In genomic region chr22:46373838-46374662, GRCh38 we compare ENCODE assay signal across 11 cellular contexts. TPM values are rescaled to one million over a fixed set of nuclear protein-coding genes. Genes with fewer than 3 reads are reported as not detected.
DNase-seq lines count a peak whose midpoint lies in the region; ATAC-seq and TF ChIP-seq lines count a peak whose summit lies in the region.
"Had no signal": no experiment of that assay in that cellular context is flagged by ENCODE, and none has a peak within 500 bp of the region (broad histone marks: within the 10 kb centered on the region; RNA-seq: fewer than 3 reads in every experiment).

No MANE protein-coding gene starts in this region.

- no peak overlapping the region for H3K18ac ChIP-seq in mesenchymal stem cell (ENCODE audit: low read depth in 1 of 2, low read length in 2 of 2)

- H3K27me3 Mint-ChIP-seq in activated naive CD4-positive, alpha-beta T cell treated with anti-CD3 and anti-CD28 coated beads for 36 hours (ENCODE audit: low read depth), result peaks cover 15% of the 10 kb centered on the region
- H3K27me3 Mint-ChIP-seq in activated naive CD4-positive, alpha-beta T cell treated with anti-CD3 and anti-CD28 coated beads, Interleukin-2, amount 10 ng/mL, durations not matched to agents 7 days and 5 days, result peaks cover 58% of the 10 kb centered on the region
- peaks cover 17% of the 10 kb centered on the region for H3K27me3 Mint-ChIP-seq in endothelial cell (ENCODE audit: unreplicated experiment)

- no peak overlapping the region for H2BK15ac ChIP-seq in mesenchymal stem cell (ENCODE audit: low read depth, poor library complexity, severe bottlenecking)

- 44% methylated on average over 34 of the region's 34 CpGs; no CpG with 5 or more reads in 1 of the 2 donors for WGBS in transverse colon (ENCODE audit: low coverage in 1 of 2), 2 donors
- 91% methylated on average over 32 of the region's 34 CpGs for WGBS in mesenchymal stem cell

- TF ChIP-seq CTCF in endothelial cell (IDR thresholded peaks at IDR 0.05; ENCODE audit: unreplicated experiment) (no peak), transverse colon (IDR thresholded peaks at IDR 0.05) (no peak)

- H3K4me1 ChIP-seq in transverse colon, result peaks cover 17 to 58% (median 43%) of the 10 kb centered on the region in 4 donors
- H3K4me1 ChIP-seq in mesenchymal stem cell (ENCODE audit: control insufficient read depth, insufficient read depth, low read depth, low read length), result peaks cover 44% of the 10 kb centered on the region

- H4K91ac ChIP-seq in mesenchymal stem cell (ENCODE audit: low read length), result no peak overlapping the region

- H2BK5ac ChIP-seq in mesenchymal stem cell (ENCODE audit: low read depth, low read length, poor library complexity, severe bottlenecking), result no peak overlapping the region

- H3K36me3 ChIP-seq in SK-N-MC (ENCODE audit: insufficient read depth, low read length) (no peaks in the 10 kb centered on the region), transverse colon (no peaks in the 10 kb centered on the region), mesenchymal stem cell (ENCODE audit: control insufficient read depth in 1 of 2, insufficient read depth in 2 of 2, low read depth in 1 of 2, low read length in 2 of 2) (peaks cover 0 to 55% of the 10 kb centered on the region in 2 experiments)

- no peak overlapping the region for H2AFZ ChIP-seq in mesenchymal stem cell (ENCODE audit: low read depth, low read length)

- no peak overlapping the region for H2BK12ac ChIP-seq in mesenchymal stem cell (ENCODE audit: low read length in 2 of 2)

- H3K4me3 Mint-ChIP-seq in activated naive CD4-positive, alpha-beta T cell treated with anti-CD3 and anti-CD28 coated beads for 36 hours, result no peak overlapping the region
- H3K4me3 Mint-ChIP-seq in activated naive CD4-positive, alpha-beta T cell treated with anti-CD3 and anti-CD28 coated beads, Interleukin-2, amount 10 ng/mL, durations not matched to agents 7 days and 5 days, result no peak overlapping the region
- H3K4me3 Mint-ChIP-seq in endothelial cell (ENCODE audit: unreplicated experiment), result peak overlapping the region; percentile 21
- H3K4me3 Mint-ChIP-seq: activated T-helper 1 cell treated with anti-CD3 and anti-CD28 coated beads, Interleukin-12 subunit alpha, Interleukin-12 subunit beta, Interleukin-2, Interleukin-4 antibody, amounts not matched to agents 30 ng/mL and 10 ng/mL and 1 ng/mL, durations not matched to agents 14 hours and 24 hours and 36 hours; memory B cell had no signal

- no peak overlapping the region for H2AK5ac ChIP-seq in mesenchymal stem cell (ENCODE audit: low read length, severe bottlenecking)

- ATAC-seq in HG03045 (IDR thresholded peaks at IDR 0.05; ENCODE audit: unreplicated experiment) (no peak), HG03342 (IDR thresholded peaks at IDR 0.05; ENCODE audit: unreplicated experiment) (no peak)

- no peak for TF ChIP-seq EP300 in transverse colon (IDR thresholded peaks at IDR 0.05; ENCODE audit: low read depth)

- peak; percentile 28 for DNase-seq in activated naive CD4-positive, alpha-beta T cell treated with anti-CD3 and anti-CD28 coated beads for 36 hours
- no peak for DNase-seq in activated naive CD4-positive, alpha-beta T cell treated with anti-CD3 and anti-CD28 coated beads, Interleukin-2, amount 10 ng/mL, durations not matched to agents 7 days and 5 days
- DNase-seq in SK-N-MC (ENCODE audit: low read depth, low spot score) (peak; percentile 10), endothelial cell (ENCODE audit: low spot score) (no peak), transverse colon (peak; percentile 74), mesenchymal stem cell (no peak)
- DNase-seq: NCI-H1436 treated with DMSO at 0.1 percent for 48 hours had no signal

- no peaks in the 10 kb centered on the region for H3K79me1 ChIP-seq in mesenchymal stem cell (replicated peaks; ENCODE audit: low read length, poor library complexity, severe bottlenecking)

- H3K9ac ChIP-seq in SK-N-MC (ENCODE audit: insufficient read length), result no peak overlapping the region
- H3K9ac ChIP-seq in mesenchymal stem cell (ENCODE audit: low read length), result no peak overlapping the region

- H3K4ac ChIP-seq in mesenchymal stem cell (ENCODE audit: low read depth in 1 of 2, low read length in 2 of 2), result no peak overlapping the region

- H4K8ac ChIP-seq in mesenchymal stem cell (ENCODE audit: low read length), result no peak overlapping the region

- peaks cover 32% of the 10 kb centered on the region for H3K4me1 Mint-ChIP-seq in activated naive CD4-positive, alpha-beta T cell treated with anti-CD3 and anti-CD28 coated beads for 36 hours (ENCODE audit: low read depth)
- peaks cover 24% of the 10 kb centered on the region for H3K4me1 Mint-ChIP-seq in activated naive CD4-positive, alpha-beta T cell treated with anti-CD3 and anti-CD28 coated beads, Interleukin-2, amount 10 ng/mL, durations not matched to agents 7 days and 5 days
- peaks cover 10% of the 10 kb centered on the region for H3K4me1 Mint-ChIP-seq in endothelial cell (ENCODE audit: unreplicated experiment)

- H3K27ac Mint-ChIP-seq in activated naive CD4-positive, alpha-beta T cell treated with anti-CD3 and anti-CD28 coated beads for 36 hours, result no peak overlapping the region
- H3K27ac Mint-ChIP-seq in activated naive CD4-positive, alpha-beta T cell treated with anti-CD3 and anti-CD28 coated beads, Interleukin-2, amount 10 ng/mL, durations not matched to agents 7 days and 5 days, result no peak overlapping the region
- no peak overlapping the region for H3K27ac Mint-ChIP-seq in endothelial cell (ENCODE audit: unreplicated experiment)
- H3K27ac Mint-ChIP-seq: activated T-helper 1 cell treated with anti-CD3 and anti-CD28 coated beads, Interleukin-12 subunit alpha, Interleukin-12 subunit beta, Interleukin-2, Interleukin-4 antibody, amounts not matched to agents 30 ng/mL and 10 ng/mL and 1 ng/mL, durations not matched to agents 14 hours and 24 hours and 36 hours; memory B cell had no signal

- H3K9me3 ChIP-seq in SK-N-MC (ENCODE audit: low read depth, low read length) (no peaks in the 10 kb centered on the region; the same call in 1 of the 2 replicates), transverse colon (peaks cover 0 to 4% of the 10 kb centered on the region in 2 donors), mesenchymal stem cell (ENCODE audit: control insufficient read depth, low read length) (peaks cover 13% of the 10 kb centered on the region)

- peaks cover 15% of the 10 kb centered on the region for H3K9me3 Mint-ChIP-seq in activated naive CD4-positive, alpha-beta T cell treated with anti-CD3 and anti-CD28 coated beads for 36 hours
- H3K9me3 Mint-ChIP-seq in activated naive CD4-positive, alpha-beta T cell treated with anti-CD3 and anti-CD28 coated beads, Interleukin-2, amount 10 ng/mL, durations not matched to agents 7 days and 5 days, result peaks cover 8% of the 10 kb centered on the region
- H3K9me3 Mint-ChIP-seq in endothelial cell (ENCODE audit: unreplicated experiment), result peaks cover 4% of the 10 kb centered on the region

- H3K23ac ChIP-seq in mesenchymal stem cell (ENCODE audit: low read length in 2 of 2), result no peak overlapping the region

- TF ChIP-seq POLR2A in transverse colon (IDR thresholded peaks at IDR 0.05), result no peak

- no peak overlapping the region for H3K4me2 ChIP-seq in mesenchymal stem cell (ENCODE audit: low read length, poor library complexity, severe bottlenecking)

- H3K27me3 ChIP-seq in transverse colon (no peaks in the 10 kb centered on the region), mesenchymal stem cell (ENCODE audit: control insufficient read depth in 1 of 2, insufficient read depth in 1 of 2, low read length in 2 of 2) (peaks cover 0 to 17% of the 10 kb centered on the region in 2 experiments)

- H3K14ac ChIP-seq in mesenchymal stem cell (ENCODE audit: low read length in 2 of 2), result no peak overlapping the region

- CTCF ChIA-PET in activated naive CD4-positive, alpha-beta T cell treated with anti-CD3 and anti-CD28 coated beads for 36 hours (lab: Charles Lee), result no interaction called here
- CTCF ChIA-PET in activated naive CD4-positive, alpha-beta T cell treated with anti-CD3 and anti-CD28 coated beads, Interleukin-2, amount 10 ng/mL, durations not matched to agents 7 days and 5 days (lab: Charles Lee), result no interaction called here

- no peak overlapping the region for H2BK120ac ChIP-seq in mesenchymal stem cell (ENCODE audit: low read depth, low read length)

- H3K27ac ChIP-seq in SK-N-MC (no peak overlapping the region), transverse colon (peak overlapping the region; percentile 67 to 82 (median 72)), mesenchymal stem cell (ENCODE audit: low read length, poor library complexity, severe bottlenecking) (no peak overlapping the region)

- in situ Hi-C loops in transverse colon (cut with MboI; ENCODE audit: low pct_ligation_motif_present in 1 of 4, low pct_unique_long_range_greater_than_20kb in 1 of 4, low sequenced_read_pairs in 3 of 4), result no loop called here

- no peak overlapping the region for H3K4me3 ChIP-seq in SK-N-MC
- peak overlapping the region in 1 of 4 donors; percentile 5 for H3K4me3 ChIP-seq in transverse colon
- H3K4me3 ChIP-seq in mesenchymal stem cell (ENCODE audit: insufficient read depth in 1 of 2, low read depth in 1 of 2, low read length in 2 of 2), result no peak overlapping the region

- intact Hi-C loops in activated naive CD4-positive, alpha-beta T cell treated with anti-CD3 and anti-CD28 coated beads for 36 hours (cut with micrococcal nuclease), result no loop called here
- intact Hi-C loops in transverse colon (cut with DNase I; ENCODE audit: low total_unique reads), result no loop called here

- H3K36me3 Mint-ChIP-seq in activated naive CD4-positive, alpha-beta T cell treated with anti-CD3 and anti-CD28 coated beads for 36 hours (ENCODE audit: low read depth), result no peaks in the 10 kb centered on the region
- H3K36me3 Mint-ChIP-seq in activated naive CD4-positive, alpha-beta T cell treated with anti-CD3 and anti-CD28 coated beads, Interleukin-2, amount 10 ng/mL, durations not matched to agents 7 days and 5 days, result no peaks in the 10 kb centered on the region
- H3K36me3 Mint-ChIP-seq in endothelial cell (ENCODE audit: low read depth, unreplicated experiment), result peaks cover 14% of the 10 kb centered on the region

RNA-seq across cellular contexts. Expression of gene TRMU, which starts 38.5 kb away (rescaled TPM):
- 10 to 100 TPM; 57.4 TPM for total RNA-seq in activated naive CD4-positive, alpha-beta T cell treated with anti-CD3 and anti-CD28 coated beads for 36 hours
- total RNA-seq in endothelial cell (ENCODE audit: unreplicated experiment) (41.5 TPM), transverse colon (10 to 100 TPM; 33.7 to 90.0 (median 38.5) TPM)
- polyA plus RNA-seq in mesenchymal stem cell (2013, experiment 1 of 2), result 15.7 TPM
- 15.2 TPM for polyA plus RNA-seq in mesenchymal stem cell (2013, experiment 2 of 2)

Comparison
In these comparisons a context has a peak if more than half of its experiments do, and no peak if none do; other contexts are left out.
1. DNase-seq: peak in activated naive CD4-positive, alpha-beta T cell treated with anti-CD3 and anti-CD28 coated beads for 36 hours (single experiment), SK-N-MC (single experiment) and transverse colon (single experiment); none in activated naive CD4-positive, alpha-beta T cell treated with anti-CD3 and anti-CD28 coated beads, Interleukin-2, amount 10 ng/mL, durations not matched to agents 7 days and 5 days (single experiment), endothelial cell (single experiment) and mesenchymal stem cell (single experiment).
2. H3K27ac ChIP-seq: peak in transverse colon (4 of 4); none in SK-N-MC (single experiment) and mesenchymal stem cell (single experiment).